30 cellular contexts compared by ENCODE assay signal in genomic region chrX:139495324-139495723, GRCh38. TPM values are rescaled to one million over a fixed set of nuclear protein-coding genes. Genes with fewer than 3 reads are reported as not detected.
"Had no signal": no experiment of that assay in that cellular context is flagged by ENCODE, and none has a peak within 500 bp of the region (broad histone marks: within the 10 kb centered on the region; RNA-seq: fewer than 3 reads in every experiment).

No MANE protein-coding gene starts in this region.

- FAIRE-seq: colon, endometrium, islet of Langerhans, keratinocyte had no signal

- H3K27me3 ChIP-seq: esophagus squamous epithelium, gastrocnemius medialis, heart right ventricle had no signal

- H3K36me3 Mint-ChIP-seq: naive thymus-derived CD4-positive, alpha-beta T cell had no signal

- H3K4me3 Mint-ChIP-seq: naive thymus-derived CD4-positive, alpha-beta T cell had no signal

- H3K4me3 ChIP-seq: coronary artery, dorsolateral prefrontal cortex, esophagus squamous epithelium, gastrocnemius medialis, heart right ventricle, left ventricle myocardium inferior, lower lobe of right lung had no signal

- H3K9me3 ChIP-seq: esophagus squamous epithelium, gastrocnemius medialis, heart right ventricle, left ventricle myocardium inferior, lower lobe of right lung had no signal

- H3K27ac Mint-ChIP-seq: naive thymus-derived CD4-positive, alpha-beta T cell had no signal

- H3K4me1 Mint-ChIP-seq: naive thymus-derived CD4-positive, alpha-beta T cell had no signal

- H3K27ac ChIP-seq: coronary artery, dorsolateral prefrontal cortex, epithelial cell of prostate, esophagus squamous epithelium, gastrocnemius medialis, heart right ventricle, left ventricle myocardium inferior, lower lobe of right lung had no signal

- H3K36me3 ChIP-seq: esophagus squamous epithelium, gastrocnemius medialis, heart right ventricle, left ventricle myocardium inferior, lower lobe of right lung had no signal

- H3K4me1 ChIP-seq: esophagus squamous epithelium, gastrocnemius medialis, heart right ventricle, left ventricle myocardium inferior, lower lobe of right lung had no signal

- DNase-seq: dermis blood vessel endothelial cell; dorsolateral prefrontal cortex; effector CD4-positive, alpha-beta T cell; effector memory CD4-positive, alpha-beta T cell; erythroblast; esophagus squamous epithelium; foreskin fibroblast; foreskin melanocyte; gastrocnemius medialis; glutamatergic neuron; head of caudate nucleus; heart right ventricle; hippocampal formation; left colon; left ventricle myocardium inferior; lower lobe of right lung; mesenchymal stem cell; midbrain; naive thymus-derived CD4-positive, alpha-beta T cell had no signal

RNA-seq across cellular contexts. Expression of gene F9, which starts 35.2 kb away (rescaled TPM):
- total RNA-seq: dermis blood vessel endothelial cell; dorsolateral prefrontal cortex; esophagus mucosa; esophagus squamous epithelium; glomerular endothelial cell; heart right ventricle; kidney epithelial cell; left colon; left ventricle myocardium inferior; lower lobe of right lung; lung microvascular endothelial cell; mononuclear cell; naive thymus-derived CD4-positive, alpha-beta T cell had no signal
- polyA plus RNA-seq: heart right ventricle; keratinocyte; naive thymus-derived CD4-positive, alpha-beta T cell had no signal
